In genomic region chr11:86676533-86677154, GRCh38 we compare ENCODE assay signal across 8 cellular contexts. TPM values are rescaled to one million over a fixed set of nuclear protein-coding genes. Genes with fewer than 3 reads are reported as not detected.
DNase-seq lines count a peak whose midpoint lies in the region; ATAC-seq, FAIRE-seq and TF ChIP-seq lines count a peak whose summit lies in the region.

No MANE protein-coding gene starts in this region.

- H3K4me1 ChIP-seq in endothelial cell of umbilical vein (ENCODE audit: control insufficient read depth, extremely low read depth, insufficient read depth, low read length) = peaks cover 13% of the 10 kb centered on the region
- H3K4me1 ChIP-seq in small intestine (ENCODE audit: control insufficient read depth in 2 of 2, insufficient read depth in 1 of 2, low read depth in 1 of 2, low read length in 1 of 2) = no peaks in the 10 kb centered on the region

- CTCF ChIA-PET in endothelial cell of umbilical vein (lab: Charles Lee) = interaction anchor here (0.6 to 1.0 kb wide), 5 partner anchors 8 to 126 kb away, joined by 3 to 5 read pairs (median 3); partner anchors contain the start of gene PRSS23

- H3K36me3 Mint-ChIP-seq in T-helper 17 cell (ENCODE audit: low read depth) = no peaks in the 10 kb centered on the region

- 82 to 87% (median 86%) methylated on average over 6 of the region's 6 CpGs for WGBS in small intestine, 3 donors

- peak; percentile 26 to 30 for TF ChIP-seq CTCF in endothelial cell of umbilical vein (IDR thresholded peaks at IDR 0.05; ENCODE audit: extremely low read depth in 1 of 2, insufficient read depth in 1 of 2, low read depth in 1 of 2, low read length in 2 of 2)

- no peak overlapping the region for H3K4me3 Mint-ChIP-seq in T-helper 17 cell

- ATAC-seq in HG03378 (IDR thresholded peaks at IDR 0.05; ENCODE audit: unreplicated experiment) (no peak), T-helper 17 cell (no peak), HG02759 (IDR thresholded peaks at IDR 0.05; ENCODE audit: unreplicated experiment) (no peak)

- no peak overlapping the region for H3K27ac ChIP-seq in endothelial cell of umbilical vein (ENCODE audit: insufficient read depth, low read depth, low read length)
- no peak overlapping the region for H3K27ac ChIP-seq in small intestine (ENCODE audit: low read depth in 1 of 2, low read length in 1 of 2)

- H2AFZ ChIP-seq in endothelial cell of umbilical vein (ENCODE audit: low read depth, low read length) = no peak overlapping the region

- TF ChIP-seq POLR2A in endothelial cell of umbilical vein (IDR thresholded peaks at IDR 0.05; ENCODE audit: low read depth, low read length) = no peak

- no TSS peak for BruUV-seq in endothelial cell of umbilical vein (replicated peaks; lab: Mats Ljungman, UMichigan)

- POLR2A ChIA-PET in endothelial cell of umbilical vein (lab: Charles Lee) = no interaction called here

- H3K4me3 ChIP-seq in endothelial cell of umbilical vein (replicated peaks in 1 of 3; ENCODE audit: insufficient read depth in 1 of 3, low read depth in 1 of 3, low read length in 3 of 3) (no peak overlapping the region), small intestine (ENCODE audit: low read depth in 1 of 2, low read length in 2 of 2) (no peak overlapping the region)

- intact Hi-C loops in endothelial cell of umbilical vein (cut with micrococcal nuclease) = loop anchor here (1.0 kb wide), 1 partner anchor 142 kb away; no protein-coding TSS in a partner anchor

- H3K27me3 ChIP-seq in endothelial cell of umbilical vein (ENCODE audit: control insufficient read depth in 2 of 2, insufficient read depth in 2 of 2, low read length in 2 of 2) = no peaks in the 10 kb centered on the region
- H3K27me3 ChIP-seq in small intestine (ENCODE audit: control insufficient read depth in 2 of 2, insufficient read depth in 2 of 2, low read length in 2 of 2) = no peaks in the 10 kb centered on the region

- H3K4me2 ChIP-seq in endothelial cell of umbilical vein (ENCODE audit: insufficient read depth, low read length) = no peak overlapping the region

- FAIRE-seq in endothelial cell of umbilical vein (lab: Jason Lieb, UNC) (no peak), small intestine (lab: Jason Lieb, UNC) (no peak)

- no peak overlapping the region for H3K27ac Mint-ChIP-seq in T-helper 17 cell

- no peaks in the 10 kb centered on the region for H3K27me3 Mint-ChIP-seq in T-helper 17 cell

- no peaks in the 10 kb centered on the region for H3K9me1 ChIP-seq in endothelial cell of umbilical vein (replicated peaks; ENCODE audit: control insufficient read depth, extremely low read depth, insufficient read depth, low read length)

- H4K20me1 ChIP-seq in endothelial cell of umbilical vein (replicated peaks; ENCODE audit: control insufficient read depth, extremely low read depth, insufficient read depth, low read length) = no peaks in the 10 kb centered on the region

- H3K9me3 ChIP-seq in endothelial cell of umbilical vein (replicated peaks; ENCODE audit: control insufficient read depth, insufficient read depth, low read length) (no peaks in the 10 kb centered on the region), small intestine (ENCODE audit: control insufficient read depth, low read depth) (no peaks in the 10 kb centered on the region), T-helper 17 cell (ENCODE audit: control insufficient read depth, low read length, poor library complexity, severe bottlenecking) (no peaks in the 10 kb centered on the region)

- dilution Hi-C loops in endothelial cell of umbilical vein (cut with MboI; ENCODE audit: extremely low pct_ligation_motif_present, low sequenced_read_pairs) = no loop called here

- H3K36me3 ChIP-seq in endothelial cell of umbilical vein (ENCODE audit: control insufficient read depth in 2 of 2, extremely low read depth in 1 of 2, insufficient read depth in 2 of 2, low read length in 2 of 2) = no peaks in the 10 kb centered on the region
- H3K36me3 ChIP-seq in small intestine (ENCODE audit: control insufficient read depth in 2 of 2, insufficient read depth in 2 of 2, low read length in 2 of 2) = no peaks in the 10 kb centered on the region

- H3K9ac ChIP-seq in endothelial cell of umbilical vein (replicated peaks; ENCODE audit: extremely low read depth, insufficient read depth, low read length) = no peak overlapping the region

- DNase-seq in NOMO-1 (lab: John Stamatoyannopoulos, UW; ENCODE audit: unreplicated experiment in 2 of 2) = peak; percentile 37 to 44
- DNase-seq in NOMO-1 treated with dmso at 0.1 percent for 144 hours (lab: John Stamatoyannopoulos, UW; ENCODE audit: unreplicated experiment) = no peak
- DNase-seq in NCI-H146 (lab: John Stamatoyannopoulos, UW) = peak; percentile 41
- DNase-seq in endothelial cell of umbilical vein (ENCODE audit: low read depth, low spot score) = no peak
- peak; percentile 33 for DNase-seq in small intestine
- no peak for DNase-seq in T-helper 17 cell

- H3K4me1 Mint-ChIP-seq in T-helper 17 cell = peaks cover 5% of the 10 kb centered on the region

- peaks cover 2% of the 10 kb centered on the region for H3K79me2 ChIP-seq in endothelial cell of umbilical vein (ENCODE audit: control insufficient read depth, insufficient read depth, low read length)

TF ChIP-seq in endothelial cell of umbilical vein, 7 proteins besides CTCF, POLR2A, EP300 and RAD21:
- no peak for TF ChIP-seq MAX (IDR thresholded peaks at IDR 0.05; ENCODE audit: insufficient read depth, insufficient read length)
- no peak for TF ChIP-seq FOS (IDR thresholded peaks at IDR 0.05; ENCODE audit: borderline replicate concordance, insufficient read depth, low read length)
- no peak for TF ChIP-seq MYC (IDR thresholded peaks at IDR 0.05; ENCODE audit: low read depth, low read length)
- TF ChIP-seq JUN (IDR thresholded peaks at IDR 0.05; ENCODE audit: borderline replicate concordance, insufficient read depth, insufficient read length, low read depth) = no peak
- TF ChIP-seq POLR2AphosphoS5 (IDR thresholded peaks at IDR 0.05; ENCODE audit: insufficient read depth, low read depth, low read length) = no peak
- TF ChIP-seq EZH2 (IDR thresholded peaks at IDR 0.05; ENCODE audit: borderline replicate concordance, low read depth, low read length, severe bottlenecking) = no peak
- TF ChIP-seq GATA2 (IDR thresholded peaks at IDR 0.05; ENCODE audit: insufficient read depth, insufficient read length, low read depth, low read length) = no peak

RNA-seq across cellular contexts. Expression of gene ME3, which starts 4.2 kb away (rescaled TPM):
- total RNA-seq in endothelial cell of umbilical vein = 26.9 and 27.2 TPM in 2 replicates
- 30.4 and 36.8 TPM in 2 replicates for polyA plus RNA-seq in endothelial cell of umbilical vein
- polyA plus RNA-seq in endothelial cell of umbilical vein (2011; cell fraction: cytosol; rRNA removed) = 18.5 and 22.6 TPM in 2 replicates
- 172 and 174 TPM in 2 replicates for polyA plus RNA-seq in endothelial cell of umbilical vein (2011; cell fraction: nucleus; rRNA removed)
- polyA plus RNA-seq in endothelial cell of umbilical vein (2012) = 20.1 and 20.2 TPM in 2 replicates
- 65.4 and 90.5 TPM in 2 replicates for polyA minus RNA-seq in endothelial cell of umbilical vein
- polyA minus RNA-seq in endothelial cell of umbilical vein (2011; cell fraction: cytosol; rRNA and poly(A)+ RNA removed) = 3.4 TPM
- 112 and 126 TPM in 2 replicates for polyA minus RNA-seq in endothelial cell of umbilical vein (2011; cell fraction: nucleus; rRNA and poly(A)+ RNA removed)
- polyA plus RNA-seq in small intestine = 1 to 10 TPM; 5.1 to 8.3 (median 6.2) TPM
- total RNA-seq in T-helper 17 cell = 1 to 10 TPM; 2.7 to 3.3 TPM

Comparison
In these comparisons a context has a peak if more than half of its experiments do, and no peak if none do; other contexts are left out.
1. DNase-seq: peak in NOMO-1 (2 of 2), NCI-H146 (single experiment) and small intestine (single experiment); none in NOMO-1 treated with dmso at 0.1 percent for 144 hours (single experiment), endothelial cell of umbilical vein (single experiment) and T-helper 17 cell (0 of 3).